ENCODE assay signal across 11 cellular contexts in genomic region chr3:48594431-48595049, GRCh38. TPM values are rescaled to one million over a fixed set of nuclear protein-coding genes. Genes with fewer than 3 reads are reported as not detected.
DNase-seq lines count a peak whose midpoint lies in the region; ATAC-seq and TF ChIP-seq lines count a peak whose summit lies in the region.
"Had no signal": no experiment of that assay in that cellular context is flagged by ENCODE, and none has a peak within 500 bp of the region (broad histone marks: within the 10 kb centered on the region; RNA-seq: fewer than 3 reads in every experiment).

No MANE protein-coding gene starts in this region.

- H3K4me3 ChIP-seq in ectodermal cell (ENCODE audit: insufficient read depth, low read depth, low read length): peak overlapping the region; percentile 30
- peak overlapping the region; percentile 37 to 48 for H3K4me3 ChIP-seq in mucosa of rectum (ENCODE audit: low read length in 2 of 2)

- H3K27me3 Mint-ChIP-seq in stimulated activated naive CD8-positive, alpha-beta T cell treated with anti-CD3 and anti-CD28 coated beads, Interleukin-15, amount 100 ng/mL, for 72 hours: peaks cover 68% of the 10 kb centered on the region
- peaks cover 11% of the 10 kb centered on the region for H3K27me3 Mint-ChIP-seq in mesothelial cell of epicardium (ENCODE audit: low read depth)

- H3K4me1 ChIP-seq in ectodermal cell (ENCODE audit: control insufficient read depth, insufficient read depth, low read length) (peaks cover 20% of the 10 kb centered on the region), mucosa of rectum (ENCODE audit: control insufficient read depth in 2 of 2, insufficient read depth in 2 of 2, low read length in 2 of 2) (peaks cover 11 to 14% of the 10 kb centered on the region in 2 donors)

- H3K36me3 ChIP-seq in ectodermal cell (ENCODE audit: control insufficient read depth, insufficient read depth, low read length) (peaks cover 11% of the 10 kb centered on the region), mucosa of rectum (ENCODE audit: control insufficient read depth in 2 of 2, insufficient read depth in 2 of 2, low read length in 2 of 2) (peaks cover 13 to 18% of the 10 kb centered on the region in 2 donors)

- no peaks in the 10 kb centered on the region for H3K9me3 Mint-ChIP-seq in stimulated activated naive CD8-positive, alpha-beta T cell treated with anti-CD3 and anti-CD28 coated beads, Interleukin-15, amount 100 ng/mL, for 72 hours
- H3K9me3 Mint-ChIP-seq in mesothelial cell of epicardium: no peaks in the 10 kb centered on the region

- H3K9me3 ChIP-seq in ectodermal cell (ENCODE audit: control insufficient read depth, low read length) (no peaks in the 10 kb centered on the region), mucosa of rectum (ENCODE audit: control insufficient read depth in 2 of 2, low read length in 2 of 2) (no peaks in the 10 kb centered on the region)

- TF ChIP-seq CTCF in mesothelial cell of epicardium (IDR thresholded peaks at IDR 0.05; ENCODE audit: unreplicated experiment): no peak

- no peak overlapping the region for H3K27ac ChIP-seq in ectodermal cell (ENCODE audit: insufficient read depth, low read depth, low read length, poor library complexity, severe bottlenecking)
- H3K27ac ChIP-seq in mucosa of rectum (ENCODE audit: low read depth in 2 of 2, low read length in 2 of 2): no peak overlapping the region

- H3K27me3 ChIP-seq in ectodermal cell (ENCODE audit: control insufficient read depth, insufficient read depth, low read length, poor library complexity, severe bottlenecking) (peaks cover 18% of the 10 kb centered on the region), mucosa of rectum (ENCODE audit: control insufficient read depth in 2 of 2, insufficient read depth in 2 of 2, low read length in 2 of 2) (peaks cover 0 to 7% of the 10 kb centered on the region in 2 donors)

- H3K4me3 Mint-ChIP-seq in stimulated activated naive CD8-positive, alpha-beta T cell treated with anti-CD3 and anti-CD28 coated beads, Interleukin-15, amount 100 ng/mL, for 72 hours: peak overlapping the region; percentile 41 to 62
- no peak overlapping the region for H3K4me3 Mint-ChIP-seq in mesothelial cell of epicardium

- no peak for DNase-seq in stimulated activated naive CD8-positive, alpha-beta T cell treated with anti-CD3 and anti-CD28 coated beads, Interleukin-15, amount 100 ng/mL, for 72 hours
- no peak for DNase-seq in stimulated activated naive CD8-positive, alpha-beta T cell treated with anti-CD3 and anti-CD28 coated beads, Interleukin-15, Interleukin-2, amounts not matched to agents 100 U/mL and 50 U/mL, for 24 hours
- DNase-seq in mesothelial cell of epicardium (ENCODE audit: low spot score in 2 of 2, unreplicated experiment in 2 of 2) (no peak), cerebellar cortex (ENCODE audit: low spot score) (no peak)
- no peak for DNase-seq in activated CD4-positive, alpha-beta T cell treated with anti-CD3 and anti-CD28 coated beads, Interleukin-2, amount 50 U/mL, for 1 hour
- DNase-seq: activated T-cell treated with anti-CD3 and anti-CD28 coated beads, Interleukin-2, amount 50 U/mL, for 1 hour had no signal

- 30 to 33% methylated on average over 39 of the region's 39 CpGs for WGBS in ectodermal cell, 2 experiments

- H3K4me1 Mint-ChIP-seq in stimulated activated naive CD8-positive, alpha-beta T cell treated with anti-CD3 and anti-CD28 coated beads, Interleukin-15, amount 100 ng/mL, for 72 hours: peaks cover 17% of the 10 kb centered on the region
- peaks cover 40% of the 10 kb centered on the region for H3K4me1 Mint-ChIP-seq in mesothelial cell of epicardium

- no peak for ATAC-seq in stimulated activated naive CD8-positive, alpha-beta T cell treated with anti-CD3 and anti-CD28 coated beads, Interleukin-15, amount 100 ng/mL, for 72 hours
- ATAC-seq in stimulated activated naive CD8-positive, alpha-beta T cell treated with anti-CD3 and anti-CD28 coated beads, Interleukin-15, Interleukin-2, amounts not matched to agents 100 U/mL and 50 U/mL, for 24 hours: no peak
- ATAC-seq in HG03135 (IDR thresholded peaks at IDR 0.05; ENCODE audit: unreplicated experiment): no peak

- H3K36me3 Mint-ChIP-seq in mesothelial cell of epicardium: peaks cover 2% of the 10 kb centered on the region

- peak overlapping the region; percentile 32 to 59 for H3K9ac ChIP-seq in mucosa of rectum (ENCODE audit: low read depth in 1 of 2, low read length in 2 of 2)

- H3K27ac Mint-ChIP-seq in stimulated activated naive CD8-positive, alpha-beta T cell treated with anti-CD3 and anti-CD28 coated beads, Interleukin-15, amount 100 ng/mL, for 72 hours: no peak overlapping the region
- no peak overlapping the region for H3K27ac Mint-ChIP-seq in mesothelial cell of epicardium
- H3K27ac Mint-ChIP-seq: CD4-positive, alpha-beta memory T cell had no signal

RNA-seq across cellular contexts. Expression of gene COL7A1, which starts 0.6 kb away (rescaled TPM):
- polyA plus RNA-seq in ectodermal cell (2013, experiment 1 of 4): 28.0 TPM
- 22.4 TPM for polyA plus RNA-seq in ectodermal cell (2013, experiment 2 of 4)
- 17.2 TPM for polyA plus RNA-seq in ectodermal cell (2013, experiment 3 of 4)
- polyA plus RNA-seq in ectodermal cell (2013, experiment 4 of 4): 22.3 TPM
- total RNA-seq in mesothelial cell of epicardium: 14.1 to 19.2 TPM (median 15.0 TPM) in 3 replicates
- polyA plus RNA-seq: CD4-positive, alpha-beta memory T cell had no signal

RNA-seq across cellular contexts. Expression of gene UQCRC1, which starts 14.9 kb away (rescaled TPM):
- 226 TPM for polyA plus RNA-seq in ectodermal cell (2013, experiment 1 of 4)
- polyA plus RNA-seq in ectodermal cell (2013, experiment 2 of 4): 246 TPM
- polyA plus RNA-seq in ectodermal cell (2013, experiment 3 of 4): 229 TPM
- 233 TPM for polyA plus RNA-seq in ectodermal cell (2013, experiment 4 of 4)
- 161 to 171 TPM (median 164 TPM) in 3 replicates for total RNA-seq in mesothelial cell of epicardium

RNA-seq across cellular contexts. Expression of gene TMEM89, which starts 27.0 kb away (rescaled TPM):
- polyA plus RNA-seq in ectodermal cell (2013, experiment 1 of 4): not detected
- polyA plus RNA-seq in ectodermal cell (2013, experiment 2 of 4): not detected
- polyA plus RNA-seq in ectodermal cell (2013, experiment 3 of 4): not detected
- 0.41 TPM for polyA plus RNA-seq in ectodermal cell (2013, experiment 4 of 4)
- total RNA-seq in mesothelial cell of epicardium: 0.84 TPM in 1 of 3 replicates, not detected in the others
- total RNA-seq: CD4-positive, alpha-beta memory T cell; renal cortical epithelial cell had no signal
- polyA plus RNA-seq: CD4-positive, alpha-beta memory T cell had no signal

RNA-seq across cellular contexts. Expression of gene UCN2, which starts 31.0 kb away (rescaled TPM):
- polyA plus RNA-seq in ectodermal cell (2013, experiment 1 of 4): 0.72 TPM
- 1.3 TPM for polyA plus RNA-seq in ectodermal cell (2013, experiment 2 of 4)
- 0.48 TPM for polyA plus RNA-seq in ectodermal cell (2013, experiment 3 of 4)
- 0.89 TPM for polyA plus RNA-seq in ectodermal cell (2013, experiment 4 of 4)
- 0.22 to 0.60 TPM (median 0.57 TPM) in 3 replicates for total RNA-seq in mesothelial cell of epicardium
- total RNA-seq: CD4-positive, alpha-beta memory T cell had no signal
- polyA plus RNA-seq: CD4-positive, alpha-beta memory T cell had no signal

RNA-seq across cellular contexts. Expression of gene PFKFB4, which starts 37.9 kb away (rescaled TPM):
- polyA plus RNA-seq in ectodermal cell (2013, experiment 1 of 4): 18.6 TPM
- 18.0 TPM for polyA plus RNA-seq in ectodermal cell (2013, experiment 2 of 4)
- polyA plus RNA-seq in ectodermal cell (2013, experiment 3 of 4): 13.6 TPM
- 15.0 TPM for polyA plus RNA-seq in ectodermal cell (2013, experiment 4 of 4)
- total RNA-seq in mesothelial cell of epicardium: 18.2 to 22.3 TPM (median 19.4 TPM) in 3 replicates
